In the genomic region with DNA sequence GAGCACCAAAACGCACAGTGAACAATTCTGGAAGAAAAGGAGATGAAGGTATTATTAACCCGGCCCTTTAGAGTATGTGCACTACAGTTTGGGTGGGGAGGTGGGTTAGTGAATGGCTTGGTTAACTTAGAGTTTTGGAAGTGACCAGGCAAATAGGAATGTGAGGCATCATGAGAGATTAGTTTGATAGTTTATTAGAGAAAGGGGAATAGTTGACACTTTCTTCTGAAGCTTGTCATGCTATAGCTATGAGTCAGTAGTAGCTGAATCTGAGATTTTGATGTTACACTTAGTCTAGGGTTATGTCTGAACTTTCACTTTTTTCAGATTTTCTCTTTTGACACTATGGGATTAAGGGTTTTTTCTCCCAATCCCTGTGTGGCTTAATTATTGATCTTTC, we compare ENCODE assay signal across 18 cellular contexts.
DNase-seq lines count a peak whose midpoint lies in the region; ATAC-seq and TF ChIP-seq lines count a peak whose summit lies in the region.
"Had no signal": no experiment of that assay in that cellular context is flagged by ENCODE, and none has a peak within 500 bp of the region (broad histone marks: within the 10 kb centered on the region; RNA-seq: fewer than 3 reads in every experiment).

No MANE protein-coding gene starts in this region.

- ATAC-seq in GM21526 (IDR thresholded peaks at IDR 0.05; ENCODE audit: low FRiP score, unreplicated experiment) (no peak), lower lobe of right lung (no peak), HG02884 (IDR thresholded peaks at IDR 0.05; ENCODE audit: unreplicated experiment) (no peak)
- no peak for ATAC-seq in activated T-helper 17 cell treated with anti-CD3 and anti-CD28 coated beads, Interleukin-2, amount 50 U/mL, for 72 hours (replicated peaks)
- ATAC-seq: GM12878, HCT116, Right ventricle myocardium inferior, SK-N-SH treated with all-trans-retinoic acid at 6 μM for 48 hours had no signal

- DNase-seq in GM04503 (ENCODE audit: low read depth) (peak; percentile 27), SJSA1 (ENCODE audit: low read depth in 1 of 2, low spot score in 2 of 2) (peak; percentile 46 to 74), fibroblast of the conjunctiva (ENCODE audit: low read depth) (peak; percentile 42), lower lobe of right lung (no peak)
- DNase-seq: KBM-7, NCI-H1092, NCI-H1694, NCI-H2107, NCI-H69, PC-9 had no signal

- no peak overlapping the region for H3K27ac Mint-ChIP-seq in activated T-helper 17 cell treated with anti-CD3 and anti-CD28 coated beads, Interleukin-2, amount 50 U/mL, for 72 hours

- no peaks in the 10 kb centered on the region for H3K27me3 Mint-ChIP-seq in activated T-helper 17 cell treated with anti-CD3 and anti-CD28 coated beads, Interleukin-2, amount 50 U/mL, for 72 hours

- intact Hi-C loops in lower lobe of right lung (cut with DNase I) = no loop called here

- H3K9me3 ChIP-seq in SJSA1 (replicated peaks) (no peaks in the 10 kb centered on the region; the same call in 1 of the 2 replicates), lower lobe of right lung (no peaks in the 10 kb centered on the region)

- H3K36me3 Mint-ChIP-seq in activated T-helper 17 cell treated with anti-CD3 and anti-CD28 coated beads, Interleukin-2, amount 50 U/mL, for 72 hours (ENCODE audit: low read depth) = no peaks in the 10 kb centered on the region

- H3K27me3 ChIP-seq in SJSA1 (replicated peaks) (no peaks in the 10 kb centered on the region), lower lobe of right lung (ENCODE audit: low read depth) (no peaks in the 10 kb centered on the region)
- H3K27me3 ChIP-seq: BLaER1 treated with 17β-estradiol and CSF1 and Interleukin-3, amounts not matched to agents 10 nM and 100 nM had no signal

- H3K4me1 ChIP-seq in SJSA1 (replicated peaks) (peaks cover 17% of the 10 kb centered on the region), lower lobe of right lung (no peaks in the 10 kb centered on the region)
- H3K4me1 ChIP-seq: BLaER1 treated with 17β-estradiol and CSF1 and Interleukin-3, amounts not matched to agents 10 nM and 100 nM had no signal

- H3K4me3 ChIP-seq in SJSA1 (no peak overlapping the region), lower lobe of right lung (no peak overlapping the region)
- H3K4me3 ChIP-seq: BLaER1 treated with 17β-estradiol and CSF1 and Interleukin-3, amounts not matched to agents 10 nM and 100 nM; GM12878; PC-9 had no signal

- H3K36me3 ChIP-seq in SJSA1 (no peaks in the 10 kb centered on the region), lower lobe of right lung (no peaks in the 10 kb centered on the region)
- H3K36me3 ChIP-seq: BLaER1 treated with 17β-estradiol and CSF1 and Interleukin-3, amounts not matched to agents 10 nM and 100 nM had no signal

- no peak for TF ChIP-seq CTCF in lower lobe of right lung (IDR thresholded peaks at IDR 0.05)

- H3K4me1 Mint-ChIP-seq in activated T-helper 17 cell treated with anti-CD3 and anti-CD28 coated beads, Interleukin-2, amount 50 U/mL, for 72 hours = no peaks in the 10 kb centered on the region

- H3K27ac ChIP-seq in SJSA1 (peak overlapping the region; percentile 83), lower lobe of right lung (no peak overlapping the region)
- H3K27ac ChIP-seq: BLaER1 treated with 17β-estradiol and CSF1 and Interleukin-3, amounts not matched to agents 10 nM and 100 nM; PC-9 had no signal

- peaks cover 4% of the 10 kb centered on the region for H3K9me3 Mint-ChIP-seq in activated T-helper 17 cell treated with anti-CD3 and anti-CD28 coated beads, Interleukin-2, amount 50 U/mL, for 72 hours

- H3K4me3 Mint-ChIP-seq in activated T-helper 17 cell treated with anti-CD3 and anti-CD28 coated beads, Interleukin-2, amount 50 U/mL, for 72 hours = no peak overlapping the region
